1 cellular context compared by ENCODE assay signal in the genomic region with DNA sequence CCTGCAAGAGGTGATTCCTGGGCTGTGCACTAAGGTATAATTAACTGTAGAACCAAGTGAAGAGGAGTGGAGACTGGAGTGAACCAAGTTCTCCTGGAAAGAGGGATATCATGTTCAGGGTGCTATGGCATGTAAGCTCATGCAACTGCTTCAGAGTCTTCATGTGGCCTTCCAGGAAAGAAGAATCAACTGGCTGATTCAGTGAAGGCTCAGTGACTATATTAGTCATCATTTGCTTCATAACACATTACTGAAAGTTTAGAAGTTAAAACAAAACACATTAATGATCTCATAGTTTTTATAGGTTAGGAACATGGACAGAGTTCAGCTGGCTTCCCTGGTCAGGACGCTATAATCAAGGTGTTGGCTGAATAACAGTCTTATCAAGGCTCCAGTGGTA.
TF ChIP-seq lines count a peak whose summit lies in the region.

No MANE protein-coding gene starts in this region.

TF ChIP-seq in GM12878, 131 proteins besides CTCF, POLR2A, EP300 and RAD21 (continued from another document):
- TF ChIP-seq, protein P1, sequence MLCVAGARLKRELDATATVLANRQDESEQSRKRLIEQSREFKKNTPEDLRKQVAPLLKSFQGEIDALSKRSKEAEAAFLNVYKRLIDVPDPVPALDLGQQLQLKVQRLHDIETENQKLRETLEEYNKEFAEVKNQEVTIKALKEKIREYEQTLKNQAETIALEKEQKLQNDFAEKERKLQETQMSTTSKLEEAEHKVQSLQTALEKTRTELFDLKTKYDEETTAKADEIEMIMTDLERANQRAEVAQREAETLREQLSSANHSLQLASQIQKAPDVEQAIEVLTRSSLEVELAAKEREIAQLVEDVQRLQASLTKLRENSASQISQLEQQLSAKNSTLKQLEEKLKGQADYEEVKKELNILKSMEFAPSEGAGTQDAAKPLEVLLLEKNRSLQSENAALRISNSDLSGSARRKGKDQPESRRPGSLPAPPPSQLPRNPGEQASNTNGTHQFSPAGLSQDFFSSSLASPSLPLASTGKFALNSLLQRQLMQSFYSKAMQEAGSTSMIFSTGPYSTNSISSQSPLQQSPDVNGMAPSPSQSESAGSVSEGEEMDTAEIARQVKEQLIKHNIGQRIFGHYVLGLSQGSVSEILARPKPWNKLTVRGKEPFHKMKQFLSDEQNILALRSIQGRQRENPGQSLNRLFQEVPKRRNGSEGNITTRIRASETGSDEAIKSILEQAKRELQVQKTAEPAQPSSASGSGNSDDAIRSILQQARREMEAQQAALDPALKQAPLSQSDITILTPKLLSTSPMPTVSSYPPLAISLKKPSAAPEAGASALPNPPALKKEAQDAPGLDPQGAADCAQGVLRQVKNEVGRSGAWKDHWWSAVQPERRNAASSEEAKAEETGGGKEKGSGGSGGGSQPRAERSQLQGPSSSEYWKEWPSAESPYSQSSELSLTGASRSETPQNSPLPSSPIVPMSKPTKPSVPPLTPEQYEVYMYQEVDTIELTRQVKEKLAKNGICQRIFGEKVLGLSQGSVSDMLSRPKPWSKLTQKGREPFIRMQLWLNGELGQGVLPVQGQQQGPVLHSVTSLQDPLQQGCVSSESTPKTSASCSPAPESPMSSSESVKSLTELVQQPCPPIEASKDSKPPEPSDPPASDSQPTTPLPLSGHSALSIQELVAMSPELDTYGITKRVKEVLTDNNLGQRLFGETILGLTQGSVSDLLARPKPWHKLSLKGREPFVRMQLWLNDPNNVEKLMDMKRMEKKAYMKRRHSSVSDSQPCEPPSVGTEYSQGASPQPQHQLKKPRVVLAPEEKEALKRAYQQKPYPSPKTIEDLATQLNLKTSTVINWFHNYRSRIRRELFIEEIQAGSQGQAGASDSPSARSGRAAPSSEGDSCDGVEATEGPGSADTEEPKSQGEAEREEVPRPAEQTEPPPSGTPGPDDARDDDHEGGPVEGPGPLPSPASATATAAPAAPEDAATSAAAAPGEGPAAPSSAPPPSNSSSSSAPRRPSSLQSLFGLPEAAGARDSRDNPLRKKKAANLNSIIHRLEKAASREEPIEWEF (IDR thresholded peaks at IDR 0.05; ENCODE audit: insufficient replicate concordance, low read depth, low read length): no peak
- TF ChIP-seq RFX5 (IDR thresholded peaks at IDR 0.05; ENCODE audit: low read depth, low read length) (no peak), NR2C2 (IDR thresholded peaks at IDR 0.05; ENCODE audit: borderline replicate concordance, control insufficient read depth, insufficient read length, low read depth) (no peak), NFIC (IDR thresholded peaks at IDR 0.05; ENCODE audit: low read depth, low read length) (peak; percentile 33; the same call in 1 of the 2 replicates), SMARCA5 (IDR thresholded peaks at IDR 0.05) (no peak), RCOR1 (conservative IDR thresholded peaks at IDR 0.05; ENCODE audit: low read depth, low read length) (no peak), ZNF24 (IDR thresholded peaks at IDR 0.05) (no peak), IKZF2 (IDR thresholded peaks at IDR 0.05) (no peak), HDGF (IDR thresholded peaks at IDR 0.05) (no peak), NFYA (IDR thresholded peaks at IDR 0.05; ENCODE audit: borderline replicate concordance, low read depth, low read length) (no peak), NR2C1 (IDR thresholded peaks at IDR 0.05) (no peak), BACH1 (IDR thresholded peaks at IDR 0.05; ENCODE audit: borderline replicate concordance) (no peak), ASH2L (IDR thresholded peaks at IDR 0.05; ENCODE audit: borderline replicate concordance, low read depth) (no peak), RUNX3 (IDR thresholded peaks at IDR 0.05; ENCODE audit: low read length) (peak; percentile 15; the same call in 1 of the 2 replicates), MTA2 (IDR thresholded peaks at IDR 0.05; ENCODE audit: low read depth) (no peak), BCL11A (IDR thresholded peaks at IDR 0.05; ENCODE audit: low read depth, low read length) (no peak), ZBED1 (IDR thresholded peaks at IDR 0.05; ENCODE audit: borderline replicate concordance) (no peak), EZH2 (IDR thresholded peaks at IDR 0.05; ENCODE audit: borderline replicate concordance, control insufficient read depth, low read depth, low read length) (no peak), FOXK2 (IDR thresholded peaks at IDR 0.05) (no peak), FOS (IDR thresholded peaks at IDR 0.05; ENCODE audit: borderline replicate concordance, extremely low read depth, insufficient read length) (no peak), SRF (IDR thresholded peaks at IDR 0.05; ENCODE audit: low read depth in 2 of 2, low read length in 2 of 2) (no peak), ZNF217 (IDR thresholded peaks at IDR 0.05) (no peak), SREBF1 (IDR thresholded peaks at IDR 0.05; ENCODE audit: low read length) (no peak), EED (IDR thresholded peaks at IDR 0.05; ENCODE audit: low read depth) (0 out of 2 replicates have a peak, but pooled peaks have one; percentile 31), JUNB (IDR thresholded peaks at IDR 0.05) (peak; percentile 70), SREBF2 (IDR thresholded peaks at IDR 0.05; ENCODE audit: low read length) (no peak), KLF5 (IDR thresholded peaks at IDR 0.05; ENCODE audit: partially characterized antibody) (no peak), BMI1 (IDR thresholded peaks at IDR 0.05; ENCODE audit: borderline replicate concordance) (no peak), PML (IDR thresholded peaks at IDR 0.05; ENCODE audit: low read length) (no peak), TCF3 (IDR thresholded peaks at IDR 0.05; ENCODE audit: borderline replicate concordance, insufficient read depth, low read depth, low read length) (no peak), CREM (IDR thresholded peaks at IDR 0.05; ENCODE audit: low read depth) (peak; percentile 11; the same call in 1 of the 2 replicates), IRF4 (IDR thresholded peaks at IDR 0.05; ENCODE audit: low read depth, low read length) (no peak), RBBP5 (conservative IDR thresholded peaks at IDR 0.05) (no peak)
- TF ChIP-seq, protein P2, sequence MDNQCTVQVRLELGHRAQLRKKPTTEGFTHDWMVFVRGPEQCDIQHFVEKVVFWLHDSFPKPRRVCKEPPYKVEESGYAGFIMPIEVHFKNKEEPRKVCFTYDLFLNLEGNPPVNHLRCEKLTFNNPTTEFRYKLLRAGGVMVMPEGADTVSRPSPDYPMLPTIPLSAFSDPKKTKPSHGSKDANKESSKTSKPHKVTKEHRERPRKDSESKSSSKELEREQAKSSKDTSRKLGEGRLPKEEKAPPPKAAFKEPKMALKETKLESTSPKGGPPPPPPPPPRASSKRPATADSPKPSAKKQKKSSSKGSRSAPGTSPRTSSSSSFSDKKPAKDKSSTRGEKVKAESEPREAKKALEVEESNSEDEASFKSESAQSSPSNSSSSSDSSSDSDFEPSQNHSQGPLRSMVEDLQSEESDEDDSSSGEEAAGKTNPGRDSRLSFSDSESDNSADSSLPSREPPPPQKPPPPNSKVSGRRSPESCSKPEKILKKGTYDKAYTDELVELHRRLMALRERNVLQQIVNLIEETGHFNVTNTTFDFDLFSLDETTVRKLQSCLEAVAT (IDR thresholded peaks at IDR 0.05): no peak
- TF ChIP-seq, protein P3, sequence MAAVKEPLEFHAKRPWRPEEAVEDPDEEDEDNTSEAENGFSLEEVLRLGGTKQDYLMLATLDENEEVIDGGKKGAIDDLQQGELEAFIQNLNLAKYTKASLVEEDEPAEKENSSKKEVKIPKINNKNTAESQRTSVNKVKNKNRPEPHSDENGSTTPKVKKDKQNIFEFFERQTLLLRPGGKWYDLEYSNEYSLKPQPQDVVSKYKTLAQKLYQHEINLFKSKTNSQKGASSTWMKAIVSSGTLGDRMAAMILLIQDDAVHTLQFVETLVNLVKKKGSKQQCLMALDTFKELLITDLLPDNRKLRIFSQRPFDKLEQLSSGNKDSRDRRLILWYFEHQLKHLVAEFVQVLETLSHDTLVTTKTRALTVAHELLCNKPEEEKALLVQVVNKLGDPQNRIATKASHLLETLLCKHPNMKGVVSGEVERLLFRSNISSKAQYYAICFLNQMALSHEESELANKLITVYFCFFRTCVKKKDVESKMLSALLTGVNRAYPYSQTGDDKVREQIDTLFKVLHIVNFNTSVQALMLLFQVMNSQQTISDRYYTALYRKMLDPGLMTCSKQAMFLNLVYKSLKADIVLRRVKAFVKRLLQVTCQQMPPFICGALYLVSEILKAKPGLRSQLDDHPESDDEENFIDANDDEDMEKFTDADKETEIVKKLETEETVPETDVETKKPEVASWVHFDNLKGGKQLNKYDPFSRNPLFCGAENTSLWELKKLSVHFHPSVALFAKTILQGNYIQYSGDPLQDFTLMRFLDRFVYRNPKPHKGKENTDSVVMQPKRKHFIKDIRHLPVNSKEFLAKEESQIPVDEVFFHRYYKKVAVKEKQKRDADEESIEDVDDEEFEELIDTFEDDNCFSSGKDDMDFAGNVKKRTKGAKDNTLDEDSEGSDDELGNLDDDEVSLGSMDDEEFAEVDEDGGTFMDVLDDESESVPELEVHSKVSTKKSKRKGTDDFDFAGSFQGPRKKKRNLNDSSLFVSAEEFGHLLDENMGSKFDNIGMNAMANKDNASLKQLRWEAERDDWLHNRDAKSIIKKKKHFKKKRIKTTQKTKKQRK (IDR thresholded peaks at IDR 0.05; ENCODE audit: low read depth, low read length): no peak
- TF ChIP-seq, protein P4, sequence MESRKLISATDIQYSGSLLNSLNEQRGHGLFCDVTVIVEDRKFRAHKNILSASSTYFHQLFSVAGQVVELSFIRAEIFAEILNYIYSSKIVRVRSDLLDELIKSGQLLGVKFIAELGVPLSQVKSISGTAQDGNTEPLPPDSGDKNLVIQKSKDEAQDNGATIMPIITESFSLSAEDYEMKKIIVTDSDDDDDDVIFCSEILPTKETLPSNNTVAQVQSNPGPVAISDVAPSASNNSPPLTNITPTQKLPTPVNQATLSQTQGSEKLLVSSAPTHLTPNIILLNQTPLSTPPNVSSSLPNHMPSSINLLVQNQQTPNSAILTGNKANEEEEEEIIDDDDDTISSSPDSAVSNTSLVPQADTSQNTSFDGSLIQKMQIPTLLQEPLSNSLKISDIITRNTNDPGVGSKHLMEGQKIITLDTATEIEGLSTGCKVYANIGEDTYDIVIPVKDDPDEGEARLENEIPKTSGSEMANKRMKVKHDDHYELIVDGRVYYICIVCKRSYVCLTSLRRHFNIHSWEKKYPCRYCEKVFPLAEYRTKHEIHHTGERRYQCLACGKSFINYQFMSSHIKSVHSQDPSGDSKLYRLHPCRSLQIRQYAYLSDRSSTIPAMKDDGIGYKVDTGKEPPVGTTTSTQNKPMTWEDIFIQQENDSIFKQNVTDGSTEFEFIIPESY (IDR thresholded peaks at IDR 0.05): no peak
- TF ChIP-seq, protein P5, sequence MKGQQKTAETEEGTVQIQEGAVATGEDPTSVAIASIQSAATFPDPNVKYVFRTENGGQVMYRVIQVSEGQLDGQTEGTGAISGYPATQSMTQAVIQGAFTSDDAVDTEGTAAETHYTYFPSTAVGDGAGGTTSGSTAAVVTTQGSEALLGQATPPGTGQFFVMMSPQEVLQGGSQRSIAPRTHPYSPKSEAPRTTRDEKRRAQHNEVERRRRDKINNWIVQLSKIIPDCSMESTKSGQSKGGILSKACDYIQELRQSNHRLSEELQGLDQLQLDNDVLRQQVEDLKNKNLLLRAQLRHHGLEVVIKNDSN (IDR thresholded peaks at IDR 0.05; ENCODE audit: borderline replicate concordance, extremely low read length, insufficient read depth, low read depth, low read length): no peak
- TF ChIP-seq, protein P6, sequence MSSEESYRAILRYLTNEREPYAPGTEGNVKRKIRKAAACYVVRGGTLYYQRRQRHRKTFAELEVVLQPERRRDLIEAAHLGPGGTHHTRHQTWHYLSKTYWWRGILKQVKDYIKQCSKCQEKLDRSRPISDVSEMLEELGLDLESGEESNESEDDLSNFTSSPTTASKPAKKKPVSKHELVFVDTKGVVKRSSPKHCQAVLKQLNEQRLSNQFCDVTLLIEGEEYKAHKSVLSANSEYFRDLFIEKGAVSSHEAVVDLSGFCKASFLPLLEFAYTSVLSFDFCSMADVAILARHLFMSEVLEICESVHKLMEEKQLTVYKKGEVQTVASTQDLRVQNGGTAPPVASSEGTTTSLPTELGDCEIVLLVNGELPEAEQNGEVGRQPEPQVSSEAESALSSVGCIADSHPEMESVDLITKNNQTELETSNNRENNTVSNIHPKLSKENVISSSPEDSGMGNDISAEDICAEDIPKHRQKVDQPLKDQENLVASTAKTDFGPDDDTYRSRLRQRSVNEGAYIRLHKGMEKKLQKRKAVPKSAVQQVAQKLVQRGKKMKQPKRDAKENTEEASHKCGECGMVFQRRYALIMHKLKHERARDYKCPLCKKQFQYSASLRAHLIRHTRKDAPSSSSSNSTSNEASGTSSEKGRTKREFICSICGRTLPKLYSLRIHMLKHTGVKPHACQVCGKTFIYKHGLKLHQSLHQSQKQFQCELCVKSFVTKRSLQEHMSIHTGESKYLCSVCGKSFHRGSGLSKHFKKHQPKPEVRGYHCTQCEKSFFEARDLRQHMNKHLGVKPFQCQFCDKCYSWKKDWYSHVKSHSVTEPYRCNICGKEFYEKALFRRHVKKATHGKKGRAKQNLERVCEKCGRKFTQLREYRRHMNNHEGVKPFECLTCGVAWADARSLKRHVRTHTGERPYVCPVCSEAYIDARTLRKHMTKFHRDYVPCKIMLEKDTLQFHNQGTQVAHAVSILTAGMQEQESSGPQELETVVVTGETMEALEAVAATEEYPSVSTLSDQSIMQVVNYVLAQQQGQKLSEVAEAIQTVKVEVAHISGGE (CRISPR knock-in tag; IDR thresholded peaks at IDR 0.05): no peak
